In the genomic region with DNA sequence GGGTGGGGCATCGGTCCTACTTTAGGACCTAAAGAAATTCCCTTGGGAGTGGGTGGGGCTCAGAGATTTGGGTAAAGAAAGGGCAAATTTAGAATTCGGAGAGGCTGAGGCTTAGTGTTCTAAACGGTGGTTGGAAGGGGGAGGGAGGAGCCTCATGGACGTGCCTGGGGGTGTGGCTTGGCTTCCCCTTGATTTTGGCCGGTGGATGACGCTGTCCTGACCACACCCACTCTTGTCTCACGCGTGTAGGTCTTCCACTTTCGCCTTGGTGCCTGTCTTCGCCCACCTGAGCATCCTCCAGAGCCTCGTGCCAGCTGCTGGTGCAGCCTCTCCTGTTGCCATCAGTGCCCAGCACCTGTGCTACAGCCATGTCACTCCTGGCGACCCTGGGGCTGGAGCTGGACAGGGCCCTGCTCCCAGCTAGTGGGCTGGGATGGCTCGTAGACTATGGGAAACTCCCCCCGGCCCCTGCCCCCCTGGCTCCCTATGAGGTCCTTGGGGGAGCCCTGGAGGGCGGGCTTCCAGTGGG, we compare ENCODE assay signal across 9 cellular contexts. TPM values are rescaled to one million over a fixed set of nuclear protein-coding genes. Genes with fewer than 3 reads are reported as not detected.
A peak's percentile ranks its signal among the peaks of the same experiment; 100 is the strongest.
DNase-seq lines count a peak whose midpoint lies in the region; ATAC-seq and TF ChIP-seq lines count a peak whose summit lies in the region.
"Had no signal": no experiment of that assay in that cellular context is flagged by ENCODE, and none has a peak within 500 bp of the region (broad histone marks: within the 10 kb centered on the region; RNA-seq: fewer than 3 reads in every experiment).

No MANE protein-coding gene starts in this region.

- H3K4me1 ChIP-seq in tibial artery = peaks cover 0 to 32% (median 17%) of the 10 kb centered on the region in 4 donors

- ATAC-seq in activated T-helper 17 cell treated with anti-CD3 and anti-CD28 coated beads, Interleukin-2, amount 50 U/mL, for 72 hours (replicated peaks) = no peak
- no peak for ATAC-seq in GM21390 (IDR thresholded peaks at IDR 0.05; ENCODE audit: unreplicated experiment)

- H3K4me3 Mint-ChIP-seq in activated T-cell treated with anti-CD3 and anti-CD28 coated beads, Interleukin-2, amount 50 U/mL, for 24 hours = peak overlapping the region; percentile 99
- peak overlapping the region; percentile 94 for H3K4me3 Mint-ChIP-seq in activated T-helper 17 cell treated with anti-CD3 and anti-CD28 coated beads, Interleukin-2, amount 50 U/mL, for 72 hours

- no peaks in the 10 kb centered on the region for H3K9me3 ChIP-seq in tibial artery

- DNase-seq in activated T-cell treated with anti-CD3 and anti-CD28 coated beads, Interleukin-2, amount 50 U/mL, for 24 hours = no peak
- no peak for DNase-seq in activated T-cell treated with anti-CD3 and anti-CD28 coated beads for 4 hours
- peak; percentile 76 for DNase-seq in iPS-NIHi11 (ENCODE audit: low spot score)
- no peak for DNase-seq in tibial artery
- DNase-seq in KG1 (lab: John Stamatoyannopoulos, UW) = no peak
- DNase-seq in ACHN = no peak

- H3K9me3 Mint-ChIP-seq in activated T-cell treated with anti-CD3 and anti-CD28 coated beads, Interleukin-2, amount 50 U/mL, for 24 hours = peaks cover 4% of the 10 kb centered on the region
- H3K9me3 Mint-ChIP-seq in activated T-helper 17 cell treated with anti-CD3 and anti-CD28 coated beads, Interleukin-2, amount 50 U/mL, for 72 hours = no peaks in the 10 kb centered on the region

- no peak overlapping the region for H3K27ac Mint-ChIP-seq in activated T-cell treated with anti-CD3 and anti-CD28 coated beads, Interleukin-2, amount 50 U/mL, for 24 hours
- peak overlapping the region; percentile 98 for H3K27ac Mint-ChIP-seq in activated T-helper 17 cell treated with anti-CD3 and anti-CD28 coated beads, Interleukin-2, amount 50 U/mL, for 72 hours

- H3K36me3 ChIP-seq in tibial artery = peaks cover 5 to 30% (median 7%) of the 10 kb centered on the region in 3 donors

- peaks cover 75% of the 10 kb centered on the region for H3K36me3 Mint-ChIP-seq in activated T-cell treated with anti-CD3 and anti-CD28 coated beads, Interleukin-2, amount 50 U/mL, for 24 hours (ENCODE audit: low read depth)
- peaks cover 59% of the 10 kb centered on the region for H3K36me3 Mint-ChIP-seq in activated T-helper 17 cell treated with anti-CD3 and anti-CD28 coated beads, Interleukin-2, amount 50 U/mL, for 72 hours (ENCODE audit: low read depth)

- intact Hi-C loops in tibial artery (cut with DNase I; ENCODE audit: low total_unique reads) = loop anchor here (5.0 to 10.0 kb wide), 2 partner anchors 97 to 204 kb away; partner anchors contain the start of genes VRK3 and ZNF473

- H3K27me3 ChIP-seq in tibial artery = no peaks in the 10 kb centered on the region

- in situ Hi-C loops in ACHN (cut with HindIII; ENCODE audit: low pct_ligation_motif_present, low pct_unique_long_range_greater_than_20kb, low sequenced_read_pairs) = no loop called here

- peaks cover 61% of the 10 kb centered on the region for H3K4me1 Mint-ChIP-seq in activated T-cell treated with anti-CD3 and anti-CD28 coated beads, Interleukin-2, amount 50 U/mL, for 24 hours (ENCODE audit: low read depth)
- peaks cover 43% of the 10 kb centered on the region for H3K4me1 Mint-ChIP-seq in activated T-helper 17 cell treated with anti-CD3 and anti-CD28 coated beads, Interleukin-2, amount 50 U/mL, for 72 hours

- H3K27me3 Mint-ChIP-seq in activated T-cell treated with anti-CD3 and anti-CD28 coated beads, Interleukin-2, amount 50 U/mL, for 24 hours = no peaks in the 10 kb centered on the region
- H3K27me3 Mint-ChIP-seq in activated T-helper 17 cell treated with anti-CD3 and anti-CD28 coated beads, Interleukin-2, amount 50 U/mL, for 72 hours = no peaks in the 10 kb centered on the region

- no peak for TF ChIP-seq CTCF in tibial artery (IDR thresholded peaks at IDR 0.05)

- H3K27ac ChIP-seq in tibial artery = peak overlapping the region; percentile 79 to 91

- peak overlapping the region in 1 of 2 donors; percentile 71 for H3K4me3 ChIP-seq in tibial artery

RNA-seq across cellular contexts. Expression of gene NUP62, which starts 1.2 kb away (rescaled TPM):
- total RNA-seq in activated T-helper 17 cell treated with anti-CD3 and anti-CD28 coated beads, Interleukin-2, amount 50 U/mL, for 72 hours = 100 to 1,000 TPM; 158 to 172 TPM

RNA-seq across cellular contexts. Expression of gene ATF5, which starts 1.5 kb away (rescaled TPM):
- total RNA-seq in activated T-helper 17 cell treated with anti-CD3 and anti-CD28 coated beads, Interleukin-2, amount 50 U/mL, for 72 hours = 10 to 100 TPM; 26.0 to 28.6 TPM

RNA-seq across cellular contexts. Expression of gene SIGLEC11, which starts 30.4 kb away (rescaled TPM):
- total RNA-seq in activated T-helper 17 cell treated with anti-CD3 and anti-CD28 coated beads, Interleukin-2, amount 50 U/mL, for 72 hours = not detected
- total RNA-seq: T-helper 1 cell treated with Interleukin-12 subunit alpha and Interleukin-12 subunit beta and Interleukin-4 antibody, amounts not matched to agents 30 ng/mL and 1 ng/mL, for 36 hours had no signal

RNA-seq across cellular contexts. Expression of gene IL4I1, which starts 33.9 kb away (rescaled TPM):
- total RNA-seq in activated T-helper 17 cell treated with anti-CD3 and anti-CD28 coated beads, Interleukin-2, amount 50 U/mL, for 72 hours = 100 to 1,000 TPM in 1 of 2 donors, 10 to 100 TPM in 1; 42.0 to 177 TPM

RNA-seq across cellular contexts. Expression of gene TBC1D17, which starts 53.0 kb away (rescaled TPM):
- 10 to 100 TPM; 21.4 to 57.4 TPM for total RNA-seq in activated T-helper 17 cell treated with anti-CD3 and anti-CD28 coated beads, Interleukin-2, amount 50 U/mL, for 72 hours
